Comparison of ENCODE assay signal across 1 cellular context in the genomic region with DNA sequence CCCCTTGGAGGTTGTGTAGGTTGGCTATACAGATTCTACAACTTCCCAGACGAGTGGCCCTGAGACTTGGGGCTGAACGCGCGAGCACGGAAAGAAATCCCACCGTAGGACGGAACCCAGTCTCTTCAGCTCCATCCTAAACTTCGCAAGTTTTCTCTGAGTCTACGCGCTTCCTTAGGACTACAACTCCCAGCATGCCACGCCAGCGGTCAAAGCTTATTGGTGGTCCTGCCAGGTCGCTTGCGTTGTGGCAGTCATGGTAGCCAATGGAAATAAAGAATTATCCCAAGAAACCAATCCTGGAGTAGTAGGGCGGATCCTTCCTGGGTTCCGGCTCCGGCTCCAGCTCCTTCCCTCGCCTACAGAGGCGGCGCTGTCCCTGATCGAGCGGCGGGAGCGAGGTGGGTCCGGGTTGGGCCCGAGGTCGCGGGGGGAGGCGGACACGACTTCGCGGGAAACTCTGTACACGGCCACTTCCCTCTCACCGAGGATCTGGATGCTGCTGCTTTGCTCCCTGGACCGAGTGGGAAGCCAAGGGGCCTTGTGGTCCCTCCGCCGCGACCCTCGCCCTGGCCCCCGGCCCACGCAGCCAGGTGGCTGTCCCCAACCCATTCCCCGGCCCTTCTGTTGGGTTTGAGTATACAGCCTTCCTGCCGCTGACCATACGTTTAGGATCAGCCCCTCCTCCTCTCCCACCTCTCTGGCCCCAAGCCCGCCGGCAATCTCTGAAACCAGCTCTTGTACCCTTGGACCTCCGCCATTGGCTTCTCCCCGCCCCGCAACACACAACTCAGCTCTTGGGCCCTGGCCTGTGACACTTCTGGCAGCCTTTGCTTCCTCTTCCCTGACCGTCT.
TF ChIP-seq lines count a peak whose summit lies in the region.

A gene with protein sequence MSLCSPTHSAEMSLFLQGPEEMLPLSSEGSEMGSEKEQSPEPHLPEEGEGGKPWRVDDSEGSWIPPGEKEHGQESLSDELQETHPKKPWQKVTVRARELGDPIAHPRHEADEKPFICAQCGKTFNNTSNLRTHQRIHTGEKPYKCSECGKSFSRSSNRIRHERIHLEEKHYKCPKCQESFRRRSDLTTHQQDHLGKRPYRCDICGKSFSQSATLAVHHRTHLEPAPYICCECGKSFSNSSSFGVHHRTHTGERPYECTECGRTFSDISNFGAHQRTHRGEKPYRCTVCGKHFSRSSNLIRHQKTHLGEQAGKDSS (plus strand): TSS at position 357 of the 854 bp plus-strand sequence. CDS start 3,046 bp downstream, outside the sequence.

TF ChIP-seq in H1, 55 proteins besides CTCF, POLR2A, EP300 and RAD21:
- TF ChIP-seq SP2 (IDR thresholded peaks at IDR 0.05; ENCODE audit: low read length): peak; percentile 90
- TF ChIP-seq CREB1 (IDR thresholded peaks at IDR 0.05): peak; percentile 74; the same call in 1 of the 2 replicates
- peak; percentile 98 for TF ChIP-seq KDM4A (IDR thresholded peaks at IDR 0.05; ENCODE audit: low read depth, low read length, severe bottlenecking)
- TF ChIP-seq USF2 (IDR thresholded peaks at IDR 0.05; ENCODE audit: low read length): no peak
- TF ChIP-seq BRCA1 (IDR thresholded peaks at IDR 0.05; ENCODE audit: low read depth, low read length): no peak
- TF ChIP-seq GABPA (IDR thresholded peaks at IDR 0.05; ENCODE audit: borderline replicate concordance, insufficient read depth, low read length): peak; percentile 81; the same call in 1 of the 2 replicates
- no peak for TF ChIP-seq RXRA (IDR thresholded peaks at IDR 0.05; ENCODE audit: insufficient read depth, low read depth, low read length)
- 0 out of 2 replicates have a peak, but pooled peaks have one; percentile 44 for TF ChIP-seq RBBP5 (IDR thresholded peaks at IDR 0.05; ENCODE audit: borderline replicate concordance, low read depth, low read length)
- no peak for TF ChIP-seq YY1 (IDR thresholded peaks at IDR 0.05; ENCODE audit: low read depth, low read length)
- peak; percentile 75 for TF ChIP-seq TAF1 (IDR thresholded peaks at IDR 0.05; ENCODE audit: low read depth, low read length)
- TF ChIP-seq ATF3 (IDR thresholded peaks at IDR 0.05; ENCODE audit: insufficient read depth, low read depth, low read length): no peak
- TF ChIP-seq, protein P1, sequence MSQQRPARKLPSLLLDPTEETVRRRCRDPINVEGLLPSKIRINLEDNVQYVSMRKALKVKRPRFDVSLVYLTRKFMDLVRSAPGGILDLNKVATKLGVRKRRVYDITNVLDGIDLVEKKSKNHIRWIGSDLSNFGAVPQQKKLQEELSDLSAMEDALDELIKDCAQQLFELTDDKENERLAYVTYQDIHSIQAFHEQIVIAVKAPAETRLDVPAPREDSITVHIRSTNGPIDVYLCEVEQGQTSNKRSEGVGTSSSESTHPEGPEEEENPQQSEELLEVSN (IDR thresholded peaks at IDR 0.05): peak; percentile 37
- peak; percentile 96 for TF ChIP-seq CHD2 (IDR thresholded peaks at IDR 0.05; ENCODE audit: low read length)
- peak; percentile 67 for TF ChIP-seq MAX (IDR thresholded peaks at IDR 0.05)
- TF ChIP-seq SUZ12 (IDR thresholded peaks at IDR 0.05; ENCODE audit: low read length): no peak
- peak; percentile 78; the same call in 1 of the 2 replicates for TF ChIP-seq PHF8 (conservative IDR thresholded peaks at IDR 0.05; ENCODE audit: low read depth, low read length)
- TF ChIP-seq ASH2L (IDR thresholded peaks at IDR 0.05; ENCODE audit: low read length): peak; percentile 68
- peak; percentile 49 for TF ChIP-seq POLR2AphosphoS5 (IDR thresholded peaks at IDR 0.05; ENCODE audit: low read depth, low read length)
- no peak for TF ChIP-seq RNF2 (IDR thresholded peaks at IDR 0.05; ENCODE audit: borderline replicate concordance, low read depth, low read length, missing control alignments, poor library complexity, severe bottlenecking)
- TF ChIP-seq KDM5A (IDR thresholded peaks at IDR 0.05; ENCODE audit: low read length): 0 out of 2 replicates have a peak, but pooled peaks have one; percentile 18
- TF ChIP-seq SIX5 (IDR thresholded peaks at IDR 0.05; ENCODE audit: low read depth, low read length): peak; percentile 87
- TF ChIP-seq EGR1 (IDR thresholded peaks at IDR 0.05; ENCODE audit: borderline replicate concordance, low read depth, low read length): no peak
- no peak for TF ChIP-seq CTBP2 (IDR thresholded peaks at IDR 0.05; ENCODE audit: borderline replicate concordance, insufficient read depth, insufficient read length, low read length)
- no peak for TF ChIP-seq GTF2F1 (IDR thresholded peaks at IDR 0.05; ENCODE audit: borderline replicate concordance, low read depth, low read length)
- TF ChIP-seq SP1 (IDR thresholded peaks at IDR 0.05; ENCODE audit: low read depth, low read length): peak; percentile 100
- no peak for TF ChIP-seq KDM1A (IDR thresholded peaks at IDR 0.05; ENCODE audit: borderline replicate concordance, low read length)
- TF ChIP-seq CEBPB (IDR thresholded peaks at IDR 0.05; ENCODE audit: low read depth, low read length): no peak
